15 cellular contexts compared by ENCODE assay signal in the genomic region with DNA sequence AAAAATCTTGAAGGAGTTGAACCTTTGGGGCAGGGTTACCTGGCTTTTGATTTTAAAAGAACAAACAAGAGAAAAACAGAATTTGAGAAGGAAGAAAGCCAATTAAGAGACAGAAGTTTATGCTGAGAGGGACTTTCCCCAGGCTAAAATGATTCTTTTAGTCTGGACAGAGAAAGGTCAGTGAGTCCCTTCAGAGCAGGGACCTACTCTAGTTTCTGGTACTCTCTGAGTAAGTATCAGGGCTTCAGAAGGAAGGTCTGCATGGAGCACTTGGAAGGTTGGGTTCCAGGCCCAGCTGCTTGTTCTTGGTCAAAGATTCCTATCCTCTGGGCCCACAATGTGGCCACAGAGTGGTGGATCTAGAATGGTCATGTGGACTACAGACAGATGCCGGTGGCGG. TPM values are rescaled to one million over a fixed set of nuclear protein-coding genes. Genes with fewer than 3 reads are reported as not detected.
DNase-seq lines count a peak whose midpoint lies in the region; ATAC-seq, FAIRE-seq and TF ChIP-seq lines count a peak whose summit lies in the region.
"Had no signal": no experiment of that assay in that cellular context is flagged by ENCODE, and none has a peak within 500 bp of the region (broad histone marks: within the 10 kb centered on the region; RNA-seq: fewer than 3 reads in every experiment).

No MANE protein-coding gene starts in this region.

- CTCF ChIA-PET in activated CD8-positive, alpha-beta T cell treated with anti-CD3 and anti-CD28 coated beads for 36 hours (lab: Charles Lee): interaction anchor here (0.7 to 7.5 kb wide), 53 partner anchors 8 to 504 kb away, joined by 3 to 153 read pairs (median 5); partner anchors contain the start of genes A2M, KLRG1, M6PR and PHC1
- CTCF ChIA-PET in activated CD8-positive, alpha-beta T cell treated with anti-CD3 and anti-CD28 coated beads, Interleukin-2, amount 10 ng/mL, durations not matched to agents 7 days and 5 days (lab: Charles Lee): interaction anchor here (0.6 to 5.9 kb wide), 43 partner anchors 10 to 552 kb away, joined by 3 to 153 read pairs (median 6); partner anchors contain the start of genes M6PR and PHC1

- intact Hi-C loops in activated CD8-positive, alpha-beta T cell treated with anti-CD3 and anti-CD28 coated beads for 36 hours (cut with micrococcal nuclease): loop anchor here (10.0 kb wide), 1 partner anchor 394 kb away; no protein-coding TSS in a partner anchor

- H3K9me3 Mint-ChIP-seq in activated CD8-positive, alpha-beta T cell treated with anti-CD3 and anti-CD28 coated beads for 36 hours: peaks cover 1% of the 10 kb centered on the region
- peaks cover 6% of the 10 kb centered on the region for H3K9me3 Mint-ChIP-seq in activated CD8-positive, alpha-beta T cell treated with anti-CD3 and anti-CD28 coated beads, Interleukin-2, amount 10 ng/mL, durations not matched to agents 7 days and 5 days (ENCODE audit: insufficient read depth)
- no peaks in the 10 kb centered on the region for H3K9me3 Mint-ChIP-seq in effector memory CD8-positive, alpha-beta T cell
- H3K9me3 Mint-ChIP-seq in stimulated activated effector memory CD8-positive, alpha-beta T cell treated with anti-CD3 and anti-CD28 coated beads, Interleukin-12 subunit alpha, Interleukin-12 subunit beta, amount 100 ng/mL, for 72 hours: no peaks in the 10 kb centered on the region

- peak; percentile 14 for FAIRE-seq in GM12892 (lab: Jason Lieb, UNC)

- TF ChIP-seq POLR2A in GM12892 (IDR thresholded peaks at IDR 0.05; ENCODE audit: low read depth, low read length): no peak

- peaks cover 2% of the 10 kb centered on the region for H3K36me3 Mint-ChIP-seq in activated CD8-positive, alpha-beta T cell treated with anti-CD3 and anti-CD28 coated beads for 36 hours (ENCODE audit: low read depth)
- H3K36me3 Mint-ChIP-seq in activated CD8-positive, alpha-beta T cell treated with anti-CD3 and anti-CD28 coated beads, Interleukin-2, amount 10 ng/mL, durations not matched to agents 7 days and 5 days (ENCODE audit: low read depth): no peaks in the 10 kb centered on the region
- H3K36me3 Mint-ChIP-seq in effector memory CD8-positive, alpha-beta T cell (ENCODE audit: insufficient read depth): peaks cover 46% of the 10 kb centered on the region
- H3K36me3 Mint-ChIP-seq in stimulated activated effector memory CD8-positive, alpha-beta T cell treated with anti-CD3 and anti-CD28 coated beads, Interleukin-12 subunit alpha, Interleukin-12 subunit beta, amount 100 ng/mL, for 72 hours: no peaks in the 10 kb centered on the region
- H3K36me3 Mint-ChIP-seq: CD14-positive monocyte had no signal

- no peak overlapping the region for H3K4me3 Mint-ChIP-seq in activated CD8-positive, alpha-beta T cell treated with anti-CD3 and anti-CD28 coated beads for 36 hours
- H3K4me3 Mint-ChIP-seq in activated CD8-positive, alpha-beta T cell treated with anti-CD3 and anti-CD28 coated beads, Interleukin-2, amount 10 ng/mL, durations not matched to agents 7 days and 5 days: no peak overlapping the region
- H3K4me3 Mint-ChIP-seq in effector memory CD8-positive, alpha-beta T cell: no peak overlapping the region
- peak overlapping the region; percentile 19 for H3K4me3 Mint-ChIP-seq in stimulated activated effector memory CD8-positive, alpha-beta T cell treated with anti-CD3 and anti-CD28 coated beads, Interleukin-12 subunit alpha, Interleukin-12 subunit beta, amount 100 ng/mL, for 72 hours
- H3K4me3 Mint-ChIP-seq: CD14-positive monocyte had no signal

- H3K27ac Mint-ChIP-seq in activated CD8-positive, alpha-beta T cell treated with anti-CD3 and anti-CD28 coated beads for 36 hours: peak overlapping the region; percentile 44
- H3K27ac Mint-ChIP-seq in activated CD8-positive, alpha-beta T cell treated with anti-CD3 and anti-CD28 coated beads, Interleukin-2, amount 10 ng/mL, durations not matched to agents 7 days and 5 days: no peak overlapping the region
- peak overlapping the region; percentile 46 to 60 for H3K27ac Mint-ChIP-seq in effector memory CD8-positive, alpha-beta T cell
- H3K27ac Mint-ChIP-seq in stimulated activated effector memory CD8-positive, alpha-beta T cell treated with anti-CD3 and anti-CD28 coated beads, Interleukin-12 subunit alpha, Interleukin-12 subunit beta, amount 100 ng/mL, for 72 hours: peak overlapping the region; percentile 13
- H3K27ac Mint-ChIP-seq: CD14-positive monocyte had no signal

- POLR2A ChIA-PET in activated CD8-positive, alpha-beta T cell treated with anti-CD3 and anti-CD28 coated beads for 36 hours (lab: Charles Lee): interaction anchor here (0.7 to 1.2 kb wide), 3 partner anchors 135 to 1433 kb away, joined by 3 read pairs; partner anchors contain the start of gene PHC1
- POLR2A ChIA-PET in activated CD8-positive, alpha-beta T cell treated with anti-CD3 and anti-CD28 coated beads, Interleukin-2, amount 10 ng/mL, durations not matched to agents 7 days and 5 days (lab: Charles Lee): interaction anchor here (0.8 to 2.3 kb wide), 3 partner anchors 78 to 159 kb away, joined by 3 to 10 read pairs (median 4); partner anchors contain the start of gene M6PR

- ATAC-seq in activated CD8-positive, alpha-beta T cell treated with anti-CD3 and anti-CD28 coated beads for 36 hours: peak; percentile 38
- no peak for ATAC-seq in activated CD8-positive, alpha-beta T cell treated with anti-CD3 and anti-CD28 coated beads, Interleukin-2, amount 10 ng/mL, durations not matched to agents 7 days and 5 days
- ATAC-seq in effector memory CD8-positive, alpha-beta T cell (replicated peaks): no peak
- no peak for ATAC-seq in stimulated activated effector memory CD8-positive, alpha-beta T cell treated with anti-CD3 and anti-CD28 coated beads, Interleukin-12 subunit alpha, Interleukin-12 subunit beta, amount 100 ng/mL, for 72 hours

- no peaks in the 10 kb centered on the region for H3K27me3 Mint-ChIP-seq in activated CD8-positive, alpha-beta T cell treated with anti-CD3 and anti-CD28 coated beads for 36 hours
- H3K27me3 Mint-ChIP-seq in activated CD8-positive, alpha-beta T cell treated with anti-CD3 and anti-CD28 coated beads, Interleukin-2, amount 10 ng/mL, durations not matched to agents 7 days and 5 days (ENCODE audit: low read depth): no peaks in the 10 kb centered on the region
- H3K27me3 Mint-ChIP-seq in effector memory CD8-positive, alpha-beta T cell: no peaks in the 10 kb centered on the region

- no peak for TF ChIP-seq CTCF in activated CD8-positive, alpha-beta T cell treated with anti-CD3 and anti-CD28 coated beads for 36 hours (IDR thresholded peaks at IDR 0.05)

- H3K4me1 Mint-ChIP-seq in activated CD8-positive, alpha-beta T cell treated with anti-CD3 and anti-CD28 coated beads for 36 hours (ENCODE audit: low read depth): peaks cover 13% of the 10 kb centered on the region
- peaks cover 14% of the 10 kb centered on the region for H3K4me1 Mint-ChIP-seq in activated CD8-positive, alpha-beta T cell treated with anti-CD3 and anti-CD28 coated beads, Interleukin-2, amount 10 ng/mL, durations not matched to agents 7 days and 5 days (ENCODE audit: low read depth)
- H3K4me1 Mint-ChIP-seq in effector memory CD8-positive, alpha-beta T cell (ENCODE audit: low read depth in 2 of 2): peaks cover 26 to 28% of the 10 kb centered on the region in 2 donors
- peaks cover 29% of the 10 kb centered on the region for H3K4me1 Mint-ChIP-seq in stimulated activated effector memory CD8-positive, alpha-beta T cell treated with anti-CD3 and anti-CD28 coated beads, Interleukin-12 subunit alpha, Interleukin-12 subunit beta, amount 100 ng/mL, for 72 hours

- DNase-seq in activated CD8-positive, alpha-beta T cell treated with anti-CD3 and anti-CD28 coated beads for 36 hours: no peak
- no peak for DNase-seq in activated CD8-positive, alpha-beta T cell treated with anti-CD3 and anti-CD28 coated beads, Interleukin-2, amount 10 ng/mL, durations not matched to agents 7 days and 5 days
- DNase-seq in GM12892 (ENCODE audit: insufficient read length) (no peak), hippocampal formation (lab: John Stamatoyannopoulos, UW) (no peak), OCI-M2 (lab: John Stamatoyannopoulos, UW; ENCODE audit: unreplicated experiment) (no peak)
- no peak for DNase-seq in effector memory CD8-positive, alpha-beta T cell
- DNase-seq in stimulated activated effector memory CD8-positive, alpha-beta T cell treated with anti-CD3 and anti-CD28 coated beads, Interleukin-12 subunit alpha, Interleukin-12 subunit beta, amount 100 ng/mL, for 72 hours (ENCODE audit: low spot score in 2 of 2): no peak
- no peak for DNase-seq in activated CD8-positive, alpha-beta memory T cell treated with anti-CD3 and anti-CD28 coated beads, Interleukin-2, amount 50 U/mL, for 48 hours
- DNase-seq: 8988T, DMS79, GDM1, NCI-H1092, NCI-H1694 treated with DMSO at 0.1 percent for 48 hours, Right ventricle myocardium superior had no signal

RNA-seq across cellular contexts. Expression of gene KLRG1, which starts 59.6 kb away (rescaled TPM):
- total RNA-seq in activated CD8-positive, alpha-beta T cell treated with anti-CD3 and anti-CD28 coated beads for 36 hours: 10 to 100 TPM in 1 of 2 experiments, 1 to 10 TPM in 1; 6.6 to 10.1 TPM
- total RNA-seq in activated CD8-positive, alpha-beta T cell treated with anti-CD3 and anti-CD28 coated beads, Interleukin-2, amount 10 ng/mL, durations not matched to agents 7 days and 5 days: 1 to 10 TPM; 4.3 to 4.6 TPM
- polyA plus RNA-seq in GM12892 (2012; ENCODE audit: missing spikeins): 2.1 TPM
